14 cellular contexts compared by ENCODE assay signal in the genomic region with DNA sequence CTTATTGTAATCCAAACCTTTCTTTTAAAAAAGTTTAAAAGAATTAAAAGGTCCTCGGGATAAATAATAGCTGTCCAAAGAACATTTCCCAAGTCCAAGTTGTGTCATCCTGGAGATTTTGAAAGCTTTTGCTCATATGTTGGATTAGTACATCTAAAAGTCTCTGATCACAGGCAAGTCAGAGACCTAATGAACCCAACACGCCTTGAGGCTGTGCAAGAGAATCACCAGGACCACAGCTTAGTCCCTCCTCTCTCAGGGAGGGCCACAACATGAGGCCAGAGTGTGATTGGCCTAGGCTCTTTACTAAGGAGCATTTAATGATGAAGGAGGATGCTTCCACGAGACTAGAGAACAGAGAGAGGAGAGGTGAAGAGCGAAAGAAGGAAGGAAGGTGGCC.
DNase-seq lines count a peak whose midpoint lies in the region; ATAC-seq and TF ChIP-seq lines count a peak whose summit lies in the region.
"Had no signal": no experiment of that assay in that cellular context is flagged by ENCODE, and none has a peak within 500 bp of the region (broad histone marks: within the 10 kb centered on the region; RNA-seq: fewer than 3 reads in every experiment).

No MANE protein-coding gene starts in this region.

- intact Hi-C loops in MCF 10A (cut with micrococcal nuclease) (no loop called here), breast epithelium (cut with DNase I; ENCODE audit: low total_unique reads) (no loop called here)

- POLR2A ChIA-PET in MCF 10A (lab: Yijun Ruan, JAX), result interaction anchor here (0.8 to 2.3 kb wide), 4 partner anchors 9 to 41 kb away, joined by 3 to 10 read pairs (median 4); no protein-coding TSS in a partner anchor

- no peak for TF ChIP-seq POLR2A in breast epithelium (IDR thresholded peaks at IDR 0.05)

- no TSS peak for BruUV-seq in MCF 10A (replicated peaks; lab: Mats Ljungman, UMichigan)

- H3K27me3 Mint-ChIP-seq in MCF 10A (ENCODE audit: insufficient read depth, unreplicated experiment) (no peaks in the 10 kb centered on the region), T-helper 17 cell (no peaks in the 10 kb centered on the region)

- H3K4me3 Mint-ChIP-seq in MCF 10A (ENCODE audit: unreplicated experiment) (no peak overlapping the region), T-helper 17 cell (no peak overlapping the region)
- H3K4me3 Mint-ChIP-seq: CD8-positive, alpha-beta memory T cell; IgD-negative memory B cell had no signal

- H3K4me1 Mint-ChIP-seq in MCF 10A (ENCODE audit: insufficient read depth, unreplicated experiment), result peaks cover 29% of the 10 kb centered on the region
- H3K4me1 Mint-ChIP-seq in T-helper 17 cell, result no peaks in the 10 kb centered on the region
- H3K4me1 Mint-ChIP-seq: CD8-positive, alpha-beta memory T cell; IgD-negative memory B cell had no signal

- no peak overlapping the region for H3K4me3 ChIP-seq in breast epithelium
- no peak overlapping the region for H3K4me3 ChIP-seq in epithelial cell of esophagus (ENCODE audit: low read length)
- H3K4me3 ChIP-seq: BLaER1 had no signal

- ATAC-seq in foreskin keratinocyte, result peak; percentile 22
- ATAC-seq in HG03439 (IDR thresholded peaks at IDR 0.05; ENCODE audit: unreplicated experiment), result no peak
- no peak for ATAC-seq in T-helper 17 cell

- DNase-seq in MCF 10A (ENCODE audit: unreplicated experiment) (peak; percentile 38), breast epithelium (ENCODE audit: low spot score in 2 of 2) (no peak), epithelial cell of esophagus (ENCODE audit: low read depth) (peak; percentile 61), foreskin keratinocyte (peak; percentile 46 to 52), NCI-H446 (lab: John Stamatoyannopoulos, UW) (no peak), T-helper 17 cell (no peak)
- DNase-seq: AML-193; Caco-2; CD8-positive, alpha-beta memory T cell; DMS53 had no signal

- CTCF ChIA-PET in MCF 10A (lab: Yijun Ruan, JAX), result no interaction called here

- H3K27ac Mint-ChIP-seq in MCF 10A (ENCODE audit: low read depth, unreplicated experiment) (peak overlapping the region; percentile 30), T-helper 17 cell (no peak overlapping the region)
- H3K27ac Mint-ChIP-seq: CD8-positive, alpha-beta memory T cell; IgD-negative memory B cell had no signal

- no peaks in the 10 kb centered on the region for H3K9me3 ChIP-seq in breast epithelium
- no peaks in the 10 kb centered on the region for H3K9me3 ChIP-seq in T-helper 17 cell (ENCODE audit: control insufficient read depth, low read length, poor library complexity, severe bottlenecking)
- H3K9me3 ChIP-seq: BLaER1, Caco-2 had no signal

- H3K27me3 ChIP-seq in breast epithelium, result no peaks in the 10 kb centered on the region
- H3K27me3 ChIP-seq in foreskin keratinocyte, result no peaks in the 10 kb centered on the region
- H3K27me3 ChIP-seq: BLaER1 had no signal

- H3K36me3 ChIP-seq in breast epithelium, result no peaks in the 10 kb centered on the region
- H3K36me3 ChIP-seq: BLaER1 had no signal

- H3K27ac ChIP-seq in breast epithelium, result no peak overlapping the region
- H3K27ac ChIP-seq in foreskin keratinocyte, result peak overlapping the region; percentile 54
- H3K27ac ChIP-seq: 22Rv1, BLaER1 had no signal

- H3K4me1 ChIP-seq in breast epithelium (no peaks in the 10 kb centered on the region), foreskin keratinocyte (peaks cover 22% of the 10 kb centered on the region)
- H3K4me1 ChIP-seq: BLaER1 had no signal

- no peaks in the 10 kb centered on the region for H3K36me3 Mint-ChIP-seq in MCF 10A (ENCODE audit: insufficient read depth, unreplicated experiment)
- no peaks in the 10 kb centered on the region for H3K36me3 Mint-ChIP-seq in T-helper 17 cell (ENCODE audit: low read depth)
- H3K36me3 Mint-ChIP-seq: CD8-positive, alpha-beta memory T cell; IgD-negative memory B cell had no signal

- no peaks in the 10 kb centered on the region for H3K9me3 Mint-ChIP-seq in MCF 10A (ENCODE audit: unreplicated experiment)

- TF ChIP-seq CTCF in MCF 10A (IDR thresholded peaks at IDR 0.05; ENCODE audit: unreplicated experiment) (no peak), breast epithelium (IDR thresholded peaks at IDR 0.05) (no peak), epithelial cell of esophagus (IDR thresholded peaks at IDR 0.05; ENCODE audit: insufficient read depth, low read depth, low read length, missing control alignments) (no peak), foreskin keratinocyte (conservative IDR thresholded peaks at IDR 0.05) (no peak)

Comparison
In these comparisons a context has a peak if more than half of its experiments do, and no peak if none do; other contexts are left out.
1. DNase-seq: peak in MCF 10A (single experiment), epithelial cell of esophagus (single experiment) and foreskin keratinocyte (2 of 2); none in breast epithelium (0 of 2), NCI-H446 (0 of 2) and T-helper 17 cell (0 of 3).